1 cellular context compared by ENCODE assay signal in genomic region chr4:86891785-86892638, GRCh38.
A peak's percentile ranks its signal among the peaks of the same experiment; 100 is the strongest.
TF ChIP-seq lines count a peak whose summit lies in the region.

C4orf36 (minus strand) TSS chr4:86892422; CDS start chr4:86891520, 902 bp downstream.

TF ChIP-seq in WTC11, 78 proteins besides CTCF, POLR2A, EP300 and RAD21 (continued from another document and continues in another):
- TF ChIP-seq PRDM15 (CRISPR knock-in tag; IDR thresholded peaks at IDR 0.05) (peak; percentile 88), ARID4B (CRISPR knock-in tag; IDR thresholded peaks at IDR 0.05; ENCODE audit: borderline replicate concordance) (peak; percentile 92; the same call in 1 of the 2 replicates), HMGA2 (CRISPR knock-in tag; IDR thresholded peaks at IDR 0.05) (no peak), ATF2 (CRISPR knock-in tag; IDR thresholded peaks at IDR 0.05; ENCODE audit: borderline replicate concordance, low read depth) (0 out of 2 replicates have a peak, but pooled peaks have one; percentile 28), IRF2 (CRISPR knock-in tag; IDR thresholded peaks at IDR 0.05; ENCODE audit: borderline replicate concordance, low read depth) (no peak), E2F5 (CRISPR knock-in tag; IDR thresholded peaks at IDR 0.05) (peak; percentile 87), NR1H2 (CRISPR knock-in tag; IDR thresholded peaks at IDR 0.05) (no peak), JUN (CRISPR knock-in tag; IDR thresholded peaks at IDR 0.05) (peak; percentile 45; the same call in 1 of the 2 replicates), ETV6 (CRISPR knock-in tag; IDR thresholded peaks at IDR 0.05) (peak; percentile 79; the same call in 1 of the 2 replicates), MYBL2 (CRISPR knock-in tag; IDR thresholded peaks at IDR 0.05) (peak; percentile 90), ZNF219 (CRISPR knock-in tag; IDR thresholded peaks at IDR 0.05; ENCODE audit: borderline replicate concordance) (peak; percentile 81; the same call in 1 of the 2 replicates), CREB1 (CRISPR knock-in tag; IDR thresholded peaks at IDR 0.05) (peak; percentile 31; the same call in 1 of the 2 replicates), NFYB (CRISPR knock-in tag; conservative IDR thresholded peaks at IDR 0.05; ENCODE audit: low read depth) (no peak; the same call in 1 of the 2 replicates), ZNF138 (CRISPR knock-in tag; conservative IDR thresholded peaks at IDR 0.05) (no peak), NR3C1 (CRISPR knock-in tag; conservative IDR thresholded peaks at IDR 0.05; ENCODE audit: low read depth) (no peak), SP1 (CRISPR knock-in tag; conservative IDR thresholded peaks at IDR 0.05) (peak; percentile 45; the same call in 1 of the 2 replicates), SOX15 (CRISPR knock-in tag; IDR thresholded peaks at IDR 0.05) (no peak), ZNF232 (CRISPR knock-in tag; IDR thresholded peaks at IDR 0.05) (peak; percentile 46; the same call in 1 of the 2 replicates), AFF4 (CRISPR knock-in tag; IDR thresholded peaks at IDR 0.05; ENCODE audit: borderline replicate concordance) (0 out of 2 replicates have a peak, but pooled peaks have one; percentile 19), TEAD1 (CRISPR knock-in tag; IDR thresholded peaks at IDR 0.05) (peak; percentile 73; the same call in 1 of the 2 replicates), MLX (CRISPR knock-in tag; IDR thresholded peaks at IDR 0.05) (no peak), E2F1 (CRISPR knock-in tag; IDR thresholded peaks at IDR 0.05) (peak; percentile 74; the same call in 1 of the 2 replicates), ELF4 (CRISPR knock-in tag; IDR thresholded peaks at IDR 0.05; ENCODE audit: low read depth) (0 out of 2 replicates have a peak, but pooled peaks have one; percentile 53), ZNF423 (CRISPR knock-in tag; IDR thresholded peaks at IDR 0.05) (0 out of 2 replicates have a peak, but pooled peaks have one; percentile 6), ZNF425 (CRISPR knock-in tag; conservative IDR thresholded peaks at IDR 0.05) (no peak), ZNF671 (CRISPR knock-in tag; IDR thresholded peaks at IDR 0.05) (no peak), ATF6 (CRISPR knock-in tag; IDR thresholded peaks at IDR 0.05) (no peak), TCF7 (CRISPR knock-in tag; IDR thresholded peaks at IDR 0.05; ENCODE audit: low read depth) (peak; percentile 90), ZNF263 (CRISPR knock-in tag; IDR thresholded peaks at IDR 0.05; ENCODE audit: low read depth) (peak; percentile 28; the same call in 1 of the 2 replicates), FOXP1 (CRISPR knock-in tag; IDR thresholded peaks at IDR 0.05; ENCODE audit: borderline replicate concordance) (peak; percentile 94; the same call in 1 of the 2 replicates), IRF1 (CRISPR knock-in tag; IDR thresholded peaks at IDR 0.05) (no peak), GRHL2 (CRISPR knock-in tag; IDR thresholded peaks at IDR 0.05; ENCODE audit: insufficient replicate concordance, severe bottlenecking) (no peak), TP53 (CRISPR knock-in tag; IDR thresholded peaks at IDR 0.05) (no peak), KAT7 (CRISPR knock-in tag; IDR thresholded peaks at IDR 0.05; ENCODE audit: borderline replicate concordance) (peak; percentile 69; the same call in 1 of the 2 replicates), JAZF1 (CRISPR knock-in tag; IDR thresholded peaks at IDR 0.05) (no peak)
